ENCODE assay signal across 18 cellular contexts in the genomic region with DNA sequence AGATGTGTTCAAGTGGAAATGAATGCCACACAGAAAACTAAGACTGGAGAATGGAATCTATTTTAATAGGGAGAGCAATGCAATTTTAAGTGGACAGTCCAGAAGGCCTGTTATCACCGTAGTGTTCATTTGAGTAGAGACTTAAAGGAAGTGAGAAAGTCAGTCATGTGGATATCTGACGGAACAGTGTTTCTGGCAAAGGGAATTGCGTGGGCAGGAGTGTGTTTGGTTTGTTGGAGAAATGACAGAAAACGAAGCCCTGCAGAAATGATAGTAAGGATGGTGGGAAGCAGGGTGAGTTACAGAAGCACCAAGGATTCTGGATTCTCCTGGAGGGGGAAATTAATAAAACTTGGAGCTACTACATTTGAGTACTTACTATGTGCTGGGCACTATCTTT.
DNase-seq lines count a peak whose midpoint lies in the region; ATAC-seq and TF ChIP-seq lines count a peak whose summit lies in the region.
"Had no signal": no experiment of that assay in that cellular context is flagged by ENCODE, and none has a peak within 500 bp of the region (broad histone marks: within the 10 kb centered on the region; RNA-seq: fewer than 3 reads in every experiment).

No MANE protein-coding gene starts in this region.

- H3K9me1 ChIP-seq in IMR-90 (ENCODE audit: insufficient read depth, low read length), result no peaks in the 10 kb centered on the region

- no peak overlapping the region for H4K5ac ChIP-seq in IMR-90 (ENCODE audit: low read depth, low read length)

- no peak overlapping the region for H3K18ac ChIP-seq in IMR-90 (ENCODE audit: low read depth, low read length)

- no peak overlapping the region for H3K23ac ChIP-seq in IMR-90 (ENCODE audit: low read depth, low read length)

- POLR2A ChIA-PET in IMR-90 (lab: Charles Lee; ENCODE audit: unreplicated experiment), result no interaction called here

- H3K4me2 ChIP-seq in IMR-90 (ENCODE audit: low read depth, low read length) (no peak overlapping the region), smooth muscle cell (peak overlapping the region; percentile 35)

- H3K79me2 ChIP-seq in smooth muscle cell (ENCODE audit: low read depth), result no peaks in the 10 kb centered on the region

- 88% methylated on average over 1 of the region's 4 CpGs; no CpG with 5 or more reads in 1 of the 2 experiments for WGBS in IMR-90 (ENCODE audit: extremely low coverage in 2 of 2, insufficient read length in 1 of 2), 2 experiments
- 30% methylated on average over 4 of the region's 4 CpGs for WGBS in smooth muscle cell (ENCODE audit: low lambda C conversion rate)

- no peak overlapping the region for H3K27ac Mint-ChIP-seq in activated T-helper 1 cell treated with anti-CD3 and anti-CD28 coated beads, Interleukin-12 subunit alpha, Interleukin-12 subunit beta, Interleukin-2, Interleukin-4 antibody, amounts not matched to agents 30 ng/mL and 10 ng/mL and 1 ng/mL, durations not matched to agents 14 hours and 24 hours and 36 hours
- H3K27ac Mint-ChIP-seq: CD4-positive, alpha-beta memory T cell had no signal

- TF ChIP-seq CTCF in IMR-90 (conservative IDR thresholded peaks at IDR 0.05; ENCODE audit: low read depth, low read length), result no peak
- no peak for TF ChIP-seq CTCF in fibroblast of pulmonary artery (IDR thresholded peaks at IDR 0.05; ENCODE audit: low read length, missing control alignments)
- TF ChIP-seq CTCF in smooth muscle cell (IDR thresholded peaks at IDR 0.05; ENCODE audit: borderline replicate concordance, insufficient read depth, poor library complexity, severe bottlenecking), result no peak

- TF ChIP-seq RAD21 in IMR-90 (IDR thresholded peaks at IDR 0.05; ENCODE audit: low read length), result no peak

- H3K27me3 ChIP-seq in IMR-90 (ENCODE audit: control insufficient read depth, insufficient read depth, low read length) (no peaks in the 10 kb centered on the region), smooth muscle cell (ENCODE audit: low read depth) (no peaks in the 10 kb centered on the region)

- H3K9me3 Mint-ChIP-seq in activated T-helper 1 cell treated with anti-CD3 and anti-CD28 coated beads, Interleukin-12 subunit alpha, Interleukin-12 subunit beta, Interleukin-2, Interleukin-4 antibody, amounts not matched to agents 30 ng/mL and 10 ng/mL and 1 ng/mL, durations not matched to agents 14 hours and 24 hours and 36 hours, result peaks cover 18% of the 10 kb centered on the region

- H3F3A ChIP-seq in smooth muscle cell (ENCODE audit: low read depth), result peaks cover 6% of the 10 kb centered on the region

- CTCF ChIA-PET in IMR-90 (lab: Yijun Ruan, JAX), result no interaction called here

- H3K4me3 Mint-ChIP-seq in activated T-helper 1 cell treated with anti-CD3 and anti-CD28 coated beads, Interleukin-12 subunit alpha, Interleukin-12 subunit beta, Interleukin-2, Interleukin-4 antibody, amounts not matched to agents 30 ng/mL and 10 ng/mL and 1 ng/mL, durations not matched to agents 14 hours and 24 hours and 36 hours, result no peak overlapping the region
- H3K4me3 Mint-ChIP-seq: CD4-positive, alpha-beta memory T cell had no signal

- DNase-seq in CD1c-positive myeloid dendritic cell (ENCODE audit: extremely low spot score) (peak; percentile 42), IMR-90 (peak; percentile 15), fibroblast of pulmonary artery (ENCODE audit: low read depth) (peak; percentile 22), smooth muscle cell (lab: John Stamatoyannopoulos, UW; ENCODE audit: unreplicated experiment) (no peak), left colon (no peak), kidney tubule cell (ENCODE audit: low spot score) (no peak), GOT3 (lab: John Stamatoyannopoulos, UW) (no peak)
- DNase-seq in activated T-helper 1 cell treated with anti-CD3 and anti-CD28 coated beads, Interleukin-12 subunit alpha, Interleukin-12 subunit beta, Interleukin-2, Interleukin-4 antibody, amounts not matched to agents 30 ng/mL and 10 ng/mL and 1 ng/mL, durations not matched to agents 14 hours and 24 hours and 36 hours (ENCODE audit: low spot score), result no peak
- DNase-seq: ACHN; Calu3; CD4-positive, alpha-beta memory T cell; DMS79 treated with DMSO at 0.1 percent for 48 hours; GF-D8; Karpas-422; KBM-7 had no signal

- no peaks in the 10 kb centered on the region for H3K4me1 Mint-ChIP-seq in activated T-helper 1 cell treated with anti-CD3 and anti-CD28 coated beads, Interleukin-12 subunit alpha, Interleukin-12 subunit beta, Interleukin-2, Interleukin-4 antibody, amounts not matched to agents 30 ng/mL and 10 ng/mL and 1 ng/mL, durations not matched to agents 14 hours and 24 hours and 36 hours (ENCODE audit: low read depth)
- H3K4me1 Mint-ChIP-seq: CD4-positive, alpha-beta memory T cell had no signal

- no peak overlapping the region for H2BK120ac ChIP-seq in IMR-90 (ENCODE audit: low read depth, low read length)

- no peak overlapping the region for H3K4ac ChIP-seq in IMR-90 (ENCODE audit: low read depth, low read length)

- H3K9me3 ChIP-seq in IMR-90 (ENCODE audit: control insufficient read depth, insufficient read depth, low read length), result no peaks in the 10 kb centered on the region
- H3K9me3 ChIP-seq in smooth muscle cell (replicated peaks; ENCODE audit: low read depth), result no peaks in the 10 kb centered on the region
- H3K9me3 ChIP-seq: HAP-1 had no signal

- H3K27me3 Mint-ChIP-seq in activated T-helper 1 cell treated with anti-CD3 and anti-CD28 coated beads, Interleukin-12 subunit alpha, Interleukin-12 subunit beta, Interleukin-2, Interleukin-4 antibody, amounts not matched to agents 30 ng/mL and 10 ng/mL and 1 ng/mL, durations not matched to agents 14 hours and 24 hours and 36 hours (ENCODE audit: insufficient read depth), result no peaks in the 10 kb centered on the region
- H3K27me3 Mint-ChIP-seq: CD4-positive, alpha-beta memory T cell had no signal

- H3K36me3 Mint-ChIP-seq in activated T-helper 1 cell treated with anti-CD3 and anti-CD28 coated beads, Interleukin-12 subunit alpha, Interleukin-12 subunit beta, Interleukin-2, Interleukin-4 antibody, amounts not matched to agents 30 ng/mL and 10 ng/mL and 1 ng/mL, durations not matched to agents 14 hours and 24 hours and 36 hours (ENCODE audit: low read depth), result no peaks in the 10 kb centered on the region
- H3K36me3 Mint-ChIP-seq: CD4-positive, alpha-beta memory T cell had no signal

- H3K79me1 ChIP-seq in IMR-90 (ENCODE audit: low read depth in 1 of 2, low read length in 2 of 2), result no peaks in the 10 kb centered on the region

- H3K36me3 ChIP-seq in IMR-90 (ENCODE audit: control insufficient read depth, insufficient read depth, low read length) (no peaks in the 10 kb centered on the region), smooth muscle cell (ENCODE audit: low read depth) (no peaks in the 10 kb centered on the region)
- H3K36me3 ChIP-seq: HAP-1 had no signal

- no peak overlapping the region for H3K14ac ChIP-seq in IMR-90 (replicated peaks; ENCODE audit: low read depth, low read length)

- H3K27ac ChIP-seq in IMR-90 (ENCODE audit: insufficient read depth, low read length), result no peak overlapping the region
- H3K27ac ChIP-seq in smooth muscle cell (ENCODE audit: low read depth), result no peak overlapping the region
- H3K27ac ChIP-seq: C4-2B, HL-60 had no signal

- H2BK20ac ChIP-seq in IMR-90 (ENCODE audit: low read depth, low read length), result no peak overlapping the region

- no peaks in the 10 kb centered on the region for H3K4me1 ChIP-seq in IMR-90 (ENCODE audit: control insufficient read depth, insufficient read depth, low read length)
- no peaks in the 10 kb centered on the region for H3K4me1 ChIP-seq in smooth muscle cell (ENCODE audit: low read depth)
- H3K4me1 ChIP-seq: HAP-1 had no signal

- H4K20me1 ChIP-seq in IMR-90 (ENCODE audit: insufficient read depth, low read length), result no peaks in the 10 kb centered on the region
- H4K20me1 ChIP-seq in smooth muscle cell (ENCODE audit: low read depth), result no peaks in the 10 kb centered on the region

- dilution Hi-C loops in IMR-90 (cut with HindIII; ENCODE audit: low sequenced_read_pairs, unreplicated experiment), result no loop called here

- no peak overlapping the region for H2AK9ac ChIP-seq in IMR-90 (replicated peaks; ENCODE audit: low read depth, low read length, poor library complexity)

- no peak overlapping the region for H3K4me3 ChIP-seq in IMR-90 (ENCODE audit: insufficient read depth, low read depth, low read length)
- H3K4me3 ChIP-seq in fibroblast of pulmonary artery (replicated peaks; ENCODE audit: low read depth, low read length), result no peak overlapping the region
- H3K4me3 ChIP-seq in smooth muscle cell, result no peak overlapping the region
- H3K4me3 ChIP-seq: HAP-1 had no signal

- no peak overlapping the region for H2AFZ ChIP-seq in IMR-90 (replicated peaks; ENCODE audit: low read length, poor library complexity)
- no peak overlapping the region for H2AFZ ChIP-seq in smooth muscle cell (ENCODE audit: low read depth)

- in situ Hi-C loops in IMR-90 (cut with MboI; ENCODE audit: low sequenced_read_pairs), result no loop called here

- ATAC-seq in IMR-90 (ENCODE audit: low read depth) (no peak), left colon (no peak)

- no peak overlapping the region for H4K8ac ChIP-seq in IMR-90 (ENCODE audit: low read depth in 2 of 2, low read length in 2 of 2)

- H2BK15ac ChIP-seq in IMR-90 (ENCODE audit: low read depth, low read length), result no peak overlapping the region

- no peak for TF ChIP-seq POLR2A in IMR-90 (IDR thresholded peaks at IDR 0.05; ENCODE audit: low read depth, low read length)

- no peak overlapping the region for H4K91ac ChIP-seq in IMR-90 (ENCODE audit: insufficient read depth, low read depth, low read length)

- no peak overlapping the region for H3K56ac ChIP-seq in IMR-90 (ENCODE audit: extremely low read depth, insufficient read depth, low read length)

- H2AK5ac ChIP-seq in IMR-90 (ENCODE audit: low read depth, low read length), result no peak overlapping the region

- intact Hi-C loops in IMR-90 (cut with micrococcal nuclease) (no loop called here), left colon (cut with DNase I, micrococcal nuclease) (no loop called here)
- intact Hi-C loops in activated T-helper 1 cell treated with anti-CD3 and anti-CD28 coated beads, Interleukin-12 subunit alpha, Interleukin-12 subunit beta, Interleukin-2, Interleukin-4 antibody, amounts not matched to agents 30 ng/mL and 10 ng/mL and 1 ng/mL, durations not matched to agents 14 hours and 24 hours and 36 hours (cut with micrococcal nuclease), result no loop called here

- no TSS peak for BruUV-seq in IMR-90 (replicated peaks; lab: Mats Ljungman, UMichigan)

- H2BK5ac ChIP-seq in IMR-90 (ENCODE audit: low read depth, low read length, poor library complexity, severe bottlenecking), result no peak overlapping the region

- no peak overlapping the region for H3K9ac ChIP-seq in IMR-90 (ENCODE audit: low read depth, low read length)
- no peak overlapping the region for H3K9ac ChIP-seq in smooth muscle cell (ENCODE audit: low read depth)

TF ChIP-seq in IMR-90, 13 proteins besides CTCF, POLR2A, EP300 and RAD21 (continues in another document):
- TF ChIP-seq CEBPB (IDR thresholded peaks at IDR 0.05; ENCODE audit: low read depth, low read length) (no peak), MAZ (IDR thresholded peaks at IDR 0.05; ENCODE audit: borderline replicate concordance, low read depth, low read length) (no peak), MXI1 (IDR thresholded peaks at IDR 0.05; ENCODE audit: borderline replicate concordance, low read depth, low read length) (no peak)

Comparison
In these comparisons a context has a peak if more than half of its experiments do, and no peak if none do; other contexts are left out.
1. DNase-seq: peak in CD1c-positive myeloid dendritic cell (single experiment), IMR-90 (single experiment) and fibroblast of pulmonary artery (single experiment); none in smooth muscle cell (single experiment), activated T-helper 1 cell treated with anti-CD3 and anti-CD28 coated beads, Interleukin-12 subunit alpha, Interleukin-12 subunit beta, Interleukin-2, Interleukin-4 antibody, amounts not matched to agents 30 ng/mL and 10 ng/mL and 1 ng/mL, durations not matched to agents 14 hours and 24 hours and 36 hours (single experiment), left colon (0 of 2), kidney tubule cell (single experiment) and GOT3 (single experiment).